Comparison of ENCODE assay signal across 2 cellular contexts in genomic region chr5:100772011-100772410, GRCh38.
TF ChIP-seq lines count a peak whose summit lies in the region.

No MANE protein-coding gene starts in this region.

TF ChIP-seq in GM23338, 12 proteins besides CTCF, POLR2A, EP300 and RAD21:
- TF ChIP-seq STAT1 (IDR thresholded peaks at IDR 0.05; ENCODE audit: unreplicated experiment), result no peak
- TF ChIP-seq POLR2AphosphoS5 (IDR thresholded peaks at IDR 0.05; ENCODE audit: low read depth), result no peak

TF ChIP-seq in H1, 55 proteins besides CTCF, POLR2A, EP300 and RAD21:
- TF ChIP-seq NRF1 (IDR thresholded peaks at IDR 0.05; ENCODE audit: low read depth, low read length), result no peak
- no peak for TF ChIP-seq KDM1A (IDR thresholded peaks at IDR 0.05; ENCODE audit: borderline replicate concordance, low read length)
- no peak for TF ChIP-seq MAX (IDR thresholded peaks at IDR 0.05)
- no peak for TF ChIP-seq SUZ12 (IDR thresholded peaks at IDR 0.05; ENCODE audit: low read length)
- no peak for TF ChIP-seq ATF3 (IDR thresholded peaks at IDR 0.05; ENCODE audit: insufficient read depth, low read depth, low read length)
- TF ChIP-seq TBP (IDR thresholded peaks at IDR 0.05; ENCODE audit: low read depth, low read length), result no peak
- no peak for TF ChIP-seq CEBPB (IDR thresholded peaks at IDR 0.05; ENCODE audit: low read depth, low read length)
- TF ChIP-seq ZNF274 (IDR thresholded peaks at IDR 0.05; ENCODE audit: borderline replicate concordance, extremely low read depth, low read length), result no peak
- no peak for TF ChIP-seq SP1 (IDR thresholded peaks at IDR 0.05; ENCODE audit: low read depth, low read length)
- TF ChIP-seq JUN (IDR thresholded peaks at IDR 0.05; ENCODE audit: low read depth, low read length), result no peak
- no peak for TF ChIP-seq MAFK (IDR thresholded peaks at IDR 0.05; ENCODE audit: low read depth, low read length)
- no peak for TF ChIP-seq TCF12 (IDR thresholded peaks at IDR 0.05; ENCODE audit: low read depth, low read length)
- TF ChIP-seq RNF2 (IDR thresholded peaks at IDR 0.05; ENCODE audit: borderline replicate concordance, low read depth, low read length, missing control alignments, poor library complexity, severe bottlenecking), result no peak
- no peak for TF ChIP-seq YY1 (IDR thresholded peaks at IDR 0.05; ENCODE audit: low read depth, low read length)
- TF ChIP-seq TAF7 (optimal IDR thresholded peaks at IDR 0.05; ENCODE audit: borderline replicate concordance, low read depth, low read length), result no peak
- no peak for TF ChIP-seq CBX8 (IDR thresholded peaks at IDR 0.05; ENCODE audit: borderline replicate concordance, low read depth, low read length)
- TF ChIP-seq JUND (IDR thresholded peaks at IDR 0.05; ENCODE audit: low read length), result no peak
TF ChIP-seq in H1: peak in this region for 0.
